Comparison of ENCODE assay signal across 1 cellular context in the genomic region with DNA sequence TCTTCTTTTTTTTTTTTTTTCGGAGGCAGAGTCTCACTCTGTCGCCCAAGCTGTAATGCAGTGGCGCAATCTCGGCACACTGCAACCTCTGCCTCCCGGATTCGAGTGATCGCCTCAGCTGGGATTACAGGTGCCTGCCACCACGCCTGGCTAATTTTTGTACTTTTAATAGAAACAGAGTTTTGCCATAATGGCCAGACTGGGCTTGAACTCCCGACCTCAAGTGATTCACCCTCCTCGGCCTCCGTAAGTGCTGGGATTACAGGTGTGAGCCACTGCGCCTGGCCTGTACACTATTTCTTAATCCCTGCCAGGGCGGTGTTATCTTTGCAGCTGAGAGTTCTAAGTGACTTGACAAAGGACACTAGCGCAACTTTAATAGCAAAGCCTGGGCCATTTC.
TF ChIP-seq lines count a peak whose summit lies in the region.

No MANE protein-coding gene starts in this region.

TF ChIP-seq in HEK293, 187 proteins besides CTCF, POLR2A, EP300 and RAD21 (continued from another document):
- TF ChIP-seq, protein P1, sequence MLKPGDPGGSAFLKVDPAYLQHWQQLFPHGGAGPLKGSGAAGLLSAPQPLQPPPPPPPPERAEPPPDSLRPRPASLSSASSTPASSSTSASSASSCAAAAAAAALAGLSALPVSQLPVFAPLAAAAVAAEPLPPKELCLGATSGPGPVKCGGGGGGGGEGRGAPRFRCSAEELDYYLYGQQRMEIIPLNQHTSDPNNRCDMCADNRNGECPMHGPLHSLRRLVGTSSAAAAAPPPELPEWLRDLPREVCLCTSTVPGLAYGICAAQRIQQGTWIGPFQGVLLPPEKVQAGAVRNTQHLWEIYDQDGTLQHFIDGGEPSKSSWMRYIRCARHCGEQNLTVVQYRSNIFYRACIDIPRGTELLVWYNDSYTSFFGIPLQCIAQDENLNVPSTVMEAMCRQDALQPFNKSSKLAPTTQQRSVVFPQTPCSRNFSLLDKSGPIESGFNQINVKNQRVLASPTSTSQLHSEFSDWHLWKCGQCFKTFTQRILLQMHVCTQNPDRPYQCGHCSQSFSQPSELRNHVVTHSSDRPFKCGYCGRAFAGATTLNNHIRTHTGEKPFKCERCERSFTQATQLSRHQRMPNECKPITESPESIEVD (tag by site-specific recombination; IDR thresholded peaks at IDR 0.05), result no peak
- TF ChIP-seq ZNF292 (tag by site-specific recombination; IDR thresholded peaks at IDR 0.05; ENCODE audit: borderline replicate concordance, low read depth) (no peak), ZNF214 (tag by site-specific recombination; IDR thresholded peaks at IDR 0.05; ENCODE audit: borderline replicate concordance) (no peak), ZNF792 (tag by site-specific recombination; IDR thresholded peaks at IDR 0.05) (no peak), IKZF3 (tag by site-specific recombination; IDR thresholded peaks at IDR 0.05) (no peak), KLF9 (tag by site-specific recombination; IDR thresholded peaks at IDR 0.05; ENCODE audit: low read depth) (no peak), ZFP37 (tag by site-specific recombination; IDR thresholded peaks at IDR 0.05) (no peak), ZNF114 (tag by site-specific recombination; IDR thresholded peaks at IDR 0.05) (no peak), ZNF350 (tag by site-specific recombination; IDR thresholded peaks at IDR 0.05) (no peak), ZNF266 (tag by site-specific recombination; IDR thresholded peaks at IDR 0.05; ENCODE audit: low read depth) (no peak)
- TF ChIP-seq, protein P2, sequence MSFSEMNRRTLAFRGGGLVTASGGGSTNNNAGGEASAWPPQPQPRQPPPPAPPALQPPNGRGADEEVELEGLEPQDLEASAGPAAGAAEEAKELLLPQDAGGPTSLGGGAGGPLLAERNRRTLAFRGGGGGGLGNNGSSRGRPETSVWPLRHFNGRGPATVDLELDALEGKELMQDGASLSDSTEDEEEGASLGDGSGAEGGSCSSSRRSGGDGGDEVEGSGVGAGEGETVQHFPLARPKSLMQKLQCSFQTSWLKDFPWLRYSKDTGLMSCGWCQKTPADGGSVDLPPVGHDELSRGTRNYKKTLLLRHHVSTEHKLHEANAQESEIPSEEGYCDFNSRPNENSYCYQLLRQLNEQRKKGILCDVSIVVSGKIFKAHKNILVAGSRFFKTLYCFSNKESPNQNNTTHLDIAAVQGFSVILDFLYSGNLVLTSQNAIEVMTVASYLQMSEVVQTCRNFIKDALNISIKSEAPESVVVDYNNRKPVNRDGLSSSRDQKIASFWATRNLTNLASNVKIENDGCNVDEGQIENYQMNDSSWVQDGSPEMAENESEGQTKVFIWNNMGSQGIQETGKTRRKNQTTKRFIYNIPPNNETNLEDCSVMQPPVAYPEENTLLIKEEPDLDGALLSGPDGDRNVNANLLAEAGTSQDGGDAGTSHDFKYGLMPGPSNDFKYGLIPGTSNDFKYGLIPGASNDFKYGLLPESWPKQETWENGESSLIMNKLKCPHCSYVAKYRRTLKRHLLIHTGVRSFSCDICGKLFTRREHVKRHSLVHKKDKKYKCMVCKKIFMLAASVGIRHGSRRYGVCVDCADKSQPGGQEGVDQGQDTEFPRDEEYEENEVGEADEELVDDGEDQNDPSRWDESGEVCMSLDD (tag by site-specific recombination; IDR thresholded peaks at IDR 0.05), result no peak
